16 cellular contexts compared by ENCODE assay signal in genomic region chr12:132271755-132272092, GRCh38. TPM values are rescaled to one million over a fixed set of nuclear protein-coding genes. Genes with fewer than 3 reads are reported as not detected.
A peak's percentile ranks its signal among the peaks of the same experiment; 100 is the strongest.
DNase-seq lines count a peak whose midpoint lies in the region; ATAC-seq, FAIRE-seq and TF ChIP-seq lines count a peak whose summit lies in the region.
"Had no signal": no experiment of that assay in that cellular context is flagged by ENCODE, and none has a peak within 500 bp of the region (broad histone marks: within the 10 kb centered on the region; RNA-seq: fewer than 3 reads in every experiment).

No MANE protein-coding gene starts in this region.

- 92% methylated on average over 23 of the region's 23 CpGs; no CpG with 5 or more reads in 1 of the 2 experiments for WGBS in H1 (ENCODE audit: extremely low coverage in 1 of 2, insufficient coverage in 1 of 2, insufficient read length in 1 of 2, insufficient replicate concordance in 2 of 2, low coverage in 1 of 2, low lambda C conversion rate in 2 of 2, missing lambda C conversion rate in 1 of 2), 2 experiments
- 40% methylated on average over 3 of the region's 23 CpGs for WGBS in right lobe of liver (ENCODE audit: insufficient coverage, low coverage, low lambda C conversion rate, missing lambda C conversion rate)
- 50% methylated on average over 23 of the region's 23 CpGs; no CpG with 5 or more reads in 1 of the 2 donors for WGBS in testis, 2 donors

- H3K4me3 ChIP-seq in H1 (ENCODE audit: extremely low read depth in 1 of 4, insufficient read depth in 2 of 4, low read depth in 3 of 4, low read length in 4 of 4) (no peak overlapping the region), right lobe of liver (no peak overlapping the region), testis (no peak overlapping the region)
- H3K4me3 ChIP-seq: GM23338, HAP-1 had no signal

- H3K9ac ChIP-seq in H1 (replicated peaks in 1 of 4; ENCODE audit: extremely low read depth in 1 of 4, low read depth in 3 of 4, low read length in 3 of 4), result no peak overlapping the region

- no peak overlapping the region for H3K56ac ChIP-seq in H1 (replicated peaks; ENCODE audit: insufficient read length, low read depth, low read length)

- peaks cover 13% of the 10 kb centered on the region for H3K27me3 Mint-ChIP-seq in activated T-helper 17 cell treated with anti-CD3 and anti-CD28 coated beads, Interleukin-2, amount 50 U/mL, for 72 hours

- no peaks in the 10 kb centered on the region for H3K4me1 Mint-ChIP-seq in activated T-helper 17 cell treated with anti-CD3 and anti-CD28 coated beads, Interleukin-2, amount 50 U/mL, for 72 hours
- H3K4me1 Mint-ChIP-seq: CD4-positive, alpha-beta memory T cell had no signal

- H3K27ac ChIP-seq in H1 (ENCODE audit: low read depth, low read length) (no peak overlapping the region), right lobe of liver (no peak overlapping the region), testis (no peak overlapping the region)

- H3K9me3 ChIP-seq in H1 (ENCODE audit: insufficient read depth in 2 of 2, low read depth in 1 of 2, low read length in 1 of 2) (no peaks in the 10 kb centered on the region), right lobe of liver (no peaks in the 10 kb centered on the region), testis (no peaks in the 10 kb centered on the region)
- H3K9me3 ChIP-seq: HAP-1 had no signal

- H2AFZ ChIP-seq in H1 (ENCODE audit: low read length), result no peak overlapping the region
- H2AFZ ChIP-seq: GM23338 had no signal

- H3K23me2 ChIP-seq in H1 (ENCODE audit: low read depth, low read length), result peaks cover 6% of the 10 kb centered on the region

- no peak overlapping the region for H3K18ac ChIP-seq in H1 (ENCODE audit: extremely low read depth, low read length)

- no peak overlapping the region for H2BK12ac ChIP-seq in H1 (ENCODE audit: low read depth, low read length)

- H2AK5ac ChIP-seq in H1 (ENCODE audit: low read depth, low read length), result no peak overlapping the region

- H3K36me3 Mint-ChIP-seq in activated T-helper 17 cell treated with anti-CD3 and anti-CD28 coated beads, Interleukin-2, amount 50 U/mL, for 72 hours (ENCODE audit: low read depth), result no peaks in the 10 kb centered on the region
- H3K36me3 Mint-ChIP-seq: CD4-positive, alpha-beta memory T cell had no signal

- H2BK120ac ChIP-seq in H1 (replicated peaks; ENCODE audit: low read depth, low read length), result no peak overlapping the region

- ATAC-seq in right lobe of liver, result peak; percentile 64 to 91 (median 84)
- ATAC-seq in HG02588 (IDR thresholded peaks at IDR 0.05; ENCODE audit: unreplicated experiment), result no peak
- no peak for ATAC-seq in activated T-helper 17 cell treated with anti-CD3 and anti-CD28 coated beads, Interleukin-2, amount 50 U/mL, for 72 hours (replicated peaks)
- ATAC-seq: GM23338 had no signal

- peaks cover 0 to 6% of the 10 kb centered on the region in 2 experiments for H4K20me1 ChIP-seq in H1 (replicated peaks in 1 of 2; ENCODE audit: control insufficient read depth in 1 of 2, insufficient read depth in 2 of 2, low read length in 2 of 2)

- TF ChIP-seq CTCF in H1 (IDR thresholded peaks at IDR 0.05; ENCODE audit: control extremely low read depth in 1 of 3, insufficient read depth in 1 of 3, low read depth in 1 of 3, low read length in 3 of 3) (no peak), right lobe of liver (IDR thresholded peaks at IDR 0.05) (no peak), testis (IDR thresholded peaks at IDR 0.05) (no peak)

- no peak overlapping the region for H3K4me2 ChIP-seq in H1 (ENCODE audit: insufficient read depth in 1 of 2, low read depth in 2 of 2, low read length in 2 of 2)
- H3K4me2 ChIP-seq: GM23338 had no signal

- peaks cover 3% of the 10 kb centered on the region for H3K79me1 ChIP-seq in H1 (ENCODE audit: low read depth, low read length)

- no peak overlapping the region for H2BK20ac ChIP-seq in H1 (ENCODE audit: low read length)

- H3K4me1 ChIP-seq in H1 (replicated peaks in 1 of 4; ENCODE audit: control insufficient read depth in 3 of 4, insufficient read depth in 4 of 4, low read length in 3 of 4) (peaks cover 0 to 16% (median 12%) of the 10 kb centered on the region in 4 experiments; a peak in 6 of 7 replicates), right lobe of liver (no peaks in the 10 kb centered on the region), testis (no peaks in the 10 kb centered on the region)
- H3K4me1 ChIP-seq: HAP-1 had no signal

- CTCF ChIA-PET in H1 (lab: Charles Lee; ENCODE audit: partially characterized antibody), result no interaction called here

- H3K27me3 ChIP-seq in H1 (replicated peaks in 1 of 4; ENCODE audit: control insufficient read depth in 3 of 4, extremely low read depth in 1 of 4, insufficient read depth in 3 of 4, low read length in 3 of 4), result peaks cover 0 to 14% (median 6%) of the 10 kb centered on the region in 4 experiments; a peak in 4 of 7 replicates
- no peaks in the 10 kb centered on the region for H3K27me3 ChIP-seq in right lobe of liver
- no peaks in the 10 kb centered on the region for H3K27me3 ChIP-seq in testis

- no peak overlapping the region for H4K5ac ChIP-seq in H1 (ENCODE audit: insufficient read length, low read depth, low read length)

- H3K27ac Mint-ChIP-seq in activated T-helper 17 cell treated with anti-CD3 and anti-CD28 coated beads, Interleukin-2, amount 50 U/mL, for 72 hours, result no peak overlapping the region
- H3K27ac Mint-ChIP-seq: CD4-positive, alpha-beta memory T cell; GM23338 had no signal

- no peak for TF ChIP-seq EP300 in H1 (IDR thresholded peaks at IDR 0.05; ENCODE audit: borderline replicate concordance in 1 of 2, low read depth in 2 of 2, low read length in 2 of 2)

- H4K8ac ChIP-seq in H1 (ENCODE audit: extremely low read depth, insufficient read depth, low read length), result peak overlapping the region; percentile 76; the same call in 1 of the 2 replicates

- H3K9me3 Mint-ChIP-seq in activated T-helper 17 cell treated with anti-CD3 and anti-CD28 coated beads, Interleukin-2, amount 50 U/mL, for 72 hours, result no peaks in the 10 kb centered on the region
- H3K9me3 Mint-ChIP-seq: CD4-positive, alpha-beta memory T cell; GM23338 had no signal

- TF ChIP-seq RAD21 in H1 (IDR thresholded peaks at IDR 0.05 in 1 of 2, conservative IDR thresholded peaks at IDR 0.05 in 1 of 2; ENCODE audit: low read depth in 2 of 2, low read length in 2 of 2), result no peak

- no peak for FAIRE-seq in H1 (lab: Jason Lieb, UNC)
- FAIRE-seq: GM12892, H54 had no signal

- no peak overlapping the region for H3K23ac ChIP-seq in H1 (ENCODE audit: insufficient read length)

- H3K4me3 Mint-ChIP-seq in activated T-helper 17 cell treated with anti-CD3 and anti-CD28 coated beads, Interleukin-2, amount 50 U/mL, for 72 hours, result no peak overlapping the region
- H3K4me3 Mint-ChIP-seq: CD4-positive, alpha-beta memory T cell; GM23338 had no signal

- no peak overlapping the region for H3K4ac ChIP-seq in H1 (replicated peaks; ENCODE audit: insufficient read length, low read depth, low read length)

- H4K91ac ChIP-seq in H1 (replicated peaks; ENCODE audit: insufficient read length, low read length), result no peak overlapping the region

- H3K36me3 ChIP-seq in H1 (ENCODE audit: control insufficient read depth in 2 of 4, insufficient read depth in 4 of 4, low read length in 3 of 4) (no peaks in the 10 kb centered on the region; a peak in 1 of 8 replicates), right lobe of liver (no peaks in the 10 kb centered on the region), testis (ENCODE audit: low read depth, missing control alignments) (no peaks in the 10 kb centered on the region)
- H3K36me3 ChIP-seq: HAP-1 had no signal

- intact Hi-C loops in right lobe of liver (cut with DNase I) (no loop called here), testis (cut with DNase I; ENCODE audit: low total_unique reads) (no loop called here)

- POLR2A ChIA-PET in H1 (lab: Charles Lee; ENCODE audit: partially characterized antibody), result no interaction called here

- H3K14ac ChIP-seq in H1 (ENCODE audit: insufficient read length), result no peak overlapping the region

- H2BK15ac ChIP-seq in H1 (ENCODE audit: low read length), result no peak overlapping the region

- no peak overlapping the region for H2BK5ac ChIP-seq in H1 (ENCODE audit: low read depth, low read length)

- DNase-seq in H1 (ENCODE audit: low read depth in 1 of 2, low spot score in 2 of 2), result no peak
- peak in 2 of 3 donors; percentile 73 to 90 for DNase-seq in right lobe of liver
- DNase-seq in testis, result peak; percentile 59
- DNase-seq in SW 1271 (lab: John Stamatoyannopoulos, UW), result no peak
- DNase-seq: C1 segment of cervical spinal cord; Calu3; CD4-positive, alpha-beta memory T cell; DMS53; GF-D8 had no signal

- H3K79me2 ChIP-seq in H1 (ENCODE audit: control insufficient read depth in 1 of 2, insufficient read depth in 2 of 2, low read length in 2 of 2), result no peaks in the 10 kb centered on the region

- no peak for TF ChIP-seq POLR2A in H1 (IDR thresholded peaks at IDR 0.05; ENCODE audit: control extremely low read depth in 1 of 2, low read depth in 2 of 2, low read length in 2 of 2)
- TF ChIP-seq POLR2A in right lobe of liver (IDR thresholded peaks at IDR 0.05), result no peak
- TF ChIP-seq POLR2A in testis (IDR thresholded peaks at IDR 0.05), result no peak

TF ChIP-seq in H1, 55 proteins besides CTCF, POLR2A, EP300 and RAD21 (continues in another document):
- TF ChIP-seq GTF2F1 (IDR thresholded peaks at IDR 0.05; ENCODE audit: borderline replicate concordance, low read depth, low read length), result no peak
- TF ChIP-seq SP1 (IDR thresholded peaks at IDR 0.05; ENCODE audit: low read depth, low read length), result no peak
- no peak for TF ChIP-seq GABPA (IDR thresholded peaks at IDR 0.05; ENCODE audit: borderline replicate concordance, insufficient read depth, low read length)
- no peak for TF ChIP-seq SIRT6 (IDR thresholded peaks at IDR 0.05; ENCODE audit: low read length)
- no peak for TF ChIP-seq NRF1 (IDR thresholded peaks at IDR 0.05; ENCODE audit: low read depth, low read length)
- TF ChIP-seq TAF1 (IDR thresholded peaks at IDR 0.05; ENCODE audit: low read depth, low read length), result no peak
- TF ChIP-seq POLR2AphosphoS5 (IDR thresholded peaks at IDR 0.05; ENCODE audit: low read depth, low read length), result no peak
- TF ChIP-seq TBP (IDR thresholded peaks at IDR 0.05; ENCODE audit: low read depth, low read length), result no peak

RNA-seq across cellular contexts. Expression of gene GALNT9, which starts 57.7 kb away (rescaled TPM):
- 2.0 and 3.3 TPM in 2 replicates for total RNA-seq in H1 (2021; fragmentation: NEBNext Ultra II Directional; extraction: Animal tissue kit (Norgen Biotek cat#: 25700))
- polyA plus RNA-seq in H1 (2011; rRNA removed) (3.6 and 5.3 TPM in 2 replicates), testis (ENCODE audit: insufficient read depth, low read depth, low replicate concordance) (1.5 TPM)
- polyA plus RNA-seq in H1 (2011; cell fraction: cytosol; rRNA removed), result 6.1 TPM
- polyA plus RNA-seq in H1 (2011; cell fraction: nucleus; rRNA removed), result 9.4 TPM
- 2.3 to 3.6 TPM (median 3.1 TPM) in 4 replicates for polyA plus RNA-seq in H1 (2012, experiment 1 of 2)
- polyA plus RNA-seq in H1 (2012, experiment 2 of 2), result 2.3 TPM
- polyA plus RNA-seq in H1 (2013, experiment 1 of 2), result 0.73 TPM
- polyA plus RNA-seq in H1 (2013, experiment 2 of 2), result 0.92 TPM
- polyA minus RNA-seq in H1 (2011; rRNA and poly(A)+ RNA removed), result 2.3 and 4.0 TPM in 2 replicates
- 4.0 TPM for polyA minus RNA-seq in H1 (2011; cell fraction: cytosol; rRNA and poly(A)+ RNA removed)
- polyA minus RNA-seq in H1 (2011; cell fraction: nucleus; rRNA and poly(A)+ RNA removed), result 4.2 TPM
- total RNA-seq in right lobe of liver (not detected), testis (1 to 10 TPM; 1.1 to 1.3 TPM)
- total RNA-seq in activated T-helper 17 cell treated with anti-CD3 and anti-CD28 coated beads, Interleukin-2, amount 50 U/mL, for 72 hours, result under 1 TPM in 1 of 2 donors, not detected in 1; 0.34 TPM
- total RNA-seq: CD4-positive, alpha-beta memory T cell had no signal
- polyA plus RNA-seq: BJ had no signal

Comparison
In these comparisons a context has a peak if more than half of its experiments do, and no peak if none do; other contexts are left out.
1. DNase-seq: peak in right lobe of liver (2 of 3) and testis (single experiment); none in H1 (0 of 2) and SW 1271 (0 of 2).
2. ATAC-seq: peak in right lobe of liver (4 of 4); none in HG02588 (single experiment) and activated T-helper 17 cell treated with anti-CD3 and anti-CD28 coated beads, Interleukin-2, amount 50 U/mL, for 72 hours (single experiment).